22 cellular contexts compared by ENCODE assay signal in genomic region chr9:30411571-30411970, GRCh38.
"Had no signal": no experiment of that assay in that cellular context is flagged by ENCODE, and none has a peak within 500 bp of the region (broad histone marks: within the 10 kb centered on the region; RNA-seq: fewer than 3 reads in every experiment).

No MANE protein-coding gene starts in this region.

- H3K4me1 ChIP-seq: gastrocnemius medialis, heart right ventricle, left ventricle myocardium inferior, lower lobe of right lung, pancreas, tibial nerve, upper lobe of right lung had no signal

- H3K27ac ChIP-seq: gastrocnemius medialis, heart right ventricle, left ventricle myocardium inferior, lower lobe of right lung, pancreas, tibial nerve, upper lobe of right lung had no signal

- FAIRE-seq: endometrium, pancreas had no signal

- H3K27ac Mint-ChIP-seq: nephron; progenitor cell of endocrine pancreas; stimulated activated effector memory CD8-positive, alpha-beta T cell treated with anti-CD3 and anti-CD28 coated beads, Interleukin-12 subunit alpha, Interleukin-12 subunit beta, amount 100 ng/mL, for 72 hours; stimulated activated naive CD8-positive, alpha-beta T cell treated with anti-CD3 and anti-CD28 coated beads, Interleukin-15, Interleukin-2, amounts not matched to agents 100 ng/mL and 50 ng/mL, for 24 hours had no signal

- H3K4me3 Mint-ChIP-seq: nephron; stimulated activated effector memory CD8-positive, alpha-beta T cell treated with anti-CD3 and anti-CD28 coated beads, Interleukin-12 subunit alpha, Interleukin-12 subunit beta, amount 100 ng/mL, for 72 hours; stimulated activated naive CD8-positive, alpha-beta T cell treated with anti-CD3 and anti-CD28 coated beads, Interleukin-15, Interleukin-2, amounts not matched to agents 100 ng/mL and 50 ng/mL, for 24 hours had no signal

- H3K4me2 ChIP-seq: smooth muscle cell had no signal

- H3K27me3 Mint-ChIP-seq: progenitor cell of endocrine pancreas; stimulated activated naive CD8-positive, alpha-beta T cell treated with anti-CD3 and anti-CD28 coated beads, Interleukin-15, Interleukin-2, amounts not matched to agents 100 ng/mL and 50 ng/mL, for 24 hours had no signal

- H3K36me3 Mint-ChIP-seq: stimulated activated effector memory CD8-positive, alpha-beta T cell treated with anti-CD3 and anti-CD28 coated beads, Interleukin-12 subunit alpha, Interleukin-12 subunit beta, amount 100 ng/mL, for 72 hours had no signal

- ATAC-seq: esophagus mucosa; gastrocnemius medialis; heart right ventricle; lower lobe of right lung; pancreas; right cardiac atrium; stimulated activated effector memory CD8-positive, alpha-beta T cell treated with anti-CD3 and anti-CD28 coated beads, Interleukin-12 subunit alpha, Interleukin-12 subunit beta, amount 100 ng/mL, for 72 hours; upper lobe of right lung had no signal

- H3K36me3 ChIP-seq: gastrocnemius medialis, heart right ventricle, left ventricle myocardium inferior, lower lobe of right lung, pancreas, tibial nerve, upper lobe of right lung had no signal

- H3K4me1 Mint-ChIP-seq: nephron; stimulated activated effector memory CD8-positive, alpha-beta T cell treated with anti-CD3 and anti-CD28 coated beads, Interleukin-12 subunit alpha, Interleukin-12 subunit beta, amount 100 ng/mL, for 72 hours had no signal

- H3K27me3 ChIP-seq: gastrocnemius medialis, heart right ventricle, pancreas, tibial nerve, upper lobe of right lung had no signal

- DNase-seq: effector memory CD4-positive, alpha-beta T cell; gastrocnemius medialis; heart right ventricle; islet precursor cell; left ventricle myocardium inferior; lower lobe of right lung; mesenchymal stem cell; midbrain; occipital lobe; stimulated activated CD4-positive, alpha-beta T cell treated with anti-CD3 and anti-CD28 coated beads, Interleukin-4, amount 100 ng/mL, for 1 hour; stimulated activated CD8-positive, alpha-beta memory T cell treated with anti-CD3 and anti-CD28 coated beads, Interleukin-4, amount 100 ng/mL, for 48 hours; upper lobe of right lung had no signal

- H3K9me3 ChIP-seq: gastrocnemius medialis, upper lobe of right lung had no signal

- H3K4me3 ChIP-seq: gastrocnemius medialis, heart right ventricle, left ventricle myocardium inferior, lower lobe of right lung, pancreas, smooth muscle cell, tibial nerve, upper lobe of right lung had no signal
